Comparison of ENCODE assay signal across 8 cellular contexts in genomic region chr2:46914578-46915230, GRCh38. TPM values are rescaled to one million over a fixed set of nuclear protein-coding genes. Genes with fewer than 3 reads are reported as not detected.
DNase-seq lines count a peak whose midpoint lies in the region; ATAC-seq and TF ChIP-seq lines count a peak whose summit lies in the region.

No MANE protein-coding gene starts in this region.

- peak overlapping the region; percentile 87 to 97 for H3K27ac ChIP-seq in testis

- no peak for TF ChIP-seq POLR2A in testis (IDR thresholded peaks at IDR 0.05)

- peak overlapping the region; percentile 93 to 99 for H3K4me3 ChIP-seq in testis

- H3K36me3 Mint-ChIP-seq in T-helper 2 cell treated with Interferon-gamma antibody and Interleukin-4, amounts not matched to agents 5 μg/mL and 100 μg/mL, for 36 hours (ENCODE audit: low read depth), result peaks cover 23% of the 10 kb centered on the region
- H3K36me3 Mint-ChIP-seq in activated naive CD8-positive, alpha-beta T cell, result peaks cover 3% of the 10 kb centered on the region
- peaks cover 0 to 3% (median 0%) of the 10 kb centered on the region in 3 donors for H3K36me3 Mint-ChIP-seq in immature natural killer cell

- no peaks in the 10 kb centered on the region for H3K27me3 ChIP-seq in testis

- 19 to 25% methylated on average over 11 of the region's 11 CpGs for WGBS in testis, 2 donors

- DNase-seq in T-helper 2 cell treated with Interferon-gamma antibody and Interleukin-4, amounts not matched to agents 5 μg/mL and 100 μg/mL, for 36 hours (ENCODE audit: low spot score), result no peak
- no peak for DNase-seq in T-helper 2 cell
- DNase-seq in immature natural killer cell, result no peak
- no peak for DNase-seq in testis
- no peak for DNase-seq in SKM-1 treated with dmso at 0.1 percent for 144 hours (lab: John Stamatoyannopoulos, UW; ENCODE audit: unreplicated experiment)
- DNase-seq in NCI-H146 (lab: John Stamatoyannopoulos, UW), result no peak

- H3K36me3 ChIP-seq in testis (ENCODE audit: low read depth, missing control alignments), result no peaks in the 10 kb centered on the region

- intact Hi-C loops in testis (cut with DNase I; ENCODE audit: low total_unique reads), result loop anchor here (10.0 kb wide), 1 partner anchor 410 kb away; no protein-coding TSS in a partner anchor

- no peak for ATAC-seq in GM19455 (IDR thresholded peaks at IDR 0.05; ENCODE audit: unreplicated experiment)

- peaks cover 18% of the 10 kb centered on the region for H3K4me1 ChIP-seq in testis

- TF ChIP-seq CTCF in testis (IDR thresholded peaks at IDR 0.05), result peak in 1 of 3 experiments; percentile 4

- H3K27ac Mint-ChIP-seq in T-helper 2 cell treated with Interferon-gamma antibody and Interleukin-4, amounts not matched to agents 5 μg/mL and 100 μg/mL, for 36 hours, result peak overlapping the region; percentile 83
- H3K27ac Mint-ChIP-seq in activated naive CD8-positive, alpha-beta T cell, result peak overlapping the region; percentile 92
- peak overlapping the region; percentile 39 to 91 (median 89) for H3K27ac Mint-ChIP-seq in immature natural killer cell

- H3K4me3 Mint-ChIP-seq in T-helper 2 cell treated with Interferon-gamma antibody and Interleukin-4, amounts not matched to agents 5 μg/mL and 100 μg/mL, for 36 hours, result peak overlapping the region; percentile 95
- H3K4me3 Mint-ChIP-seq in activated naive CD8-positive, alpha-beta T cell, result peak overlapping the region; percentile 98
- peak overlapping the region; percentile 89 to 93 (median 91) for H3K4me3 Mint-ChIP-seq in immature natural killer cell

- peaks cover 37% of the 10 kb centered on the region for H3K4me1 Mint-ChIP-seq in T-helper 2 cell treated with Interferon-gamma antibody and Interleukin-4, amounts not matched to agents 5 μg/mL and 100 μg/mL, for 36 hours (ENCODE audit: low read depth)
- peaks cover 57% of the 10 kb centered on the region for H3K4me1 Mint-ChIP-seq in activated naive CD8-positive, alpha-beta T cell (ENCODE audit: low read depth)
- H3K4me1 Mint-ChIP-seq in immature natural killer cell, result peaks cover 33 to 53% of the 10 kb centered on the region in 2 donors

- no peaks in the 10 kb centered on the region for H3K9me3 ChIP-seq in testis

- no peaks in the 10 kb centered on the region for H3K27me3 Mint-ChIP-seq in T-helper 2 cell treated with Interferon-gamma antibody and Interleukin-4, amounts not matched to agents 5 μg/mL and 100 μg/mL, for 36 hours (ENCODE audit: low read depth)
- no peaks in the 10 kb centered on the region for H3K27me3 Mint-ChIP-seq in activated naive CD8-positive, alpha-beta T cell
- H3K27me3 Mint-ChIP-seq in immature natural killer cell (ENCODE audit: low read depth in 3 of 3), result peaks cover 0 to 9% (median 8%) of the 10 kb centered on the region in 3 donors

- no peaks in the 10 kb centered on the region for H3K9me3 Mint-ChIP-seq in T-helper 2 cell treated with Interferon-gamma antibody and Interleukin-4, amounts not matched to agents 5 μg/mL and 100 μg/mL, for 36 hours
- no peaks in the 10 kb centered on the region for H3K9me3 Mint-ChIP-seq in activated naive CD8-positive, alpha-beta T cell (ENCODE audit: low read depth)
- H3K9me3 Mint-ChIP-seq in immature natural killer cell, result no peaks in the 10 kb centered on the region

RNA-seq across cellular contexts. Expression of gene MCFD2, which starts 0.9 kb away (rescaled TPM):
- 10 to 100 TPM; 18.6 to 38.1 (median 27.4) TPM for polyA plus RNA-seq in immature natural killer cell
- 10 to 100 TPM; 65.4 to 67.6 TPM for total RNA-seq in testis
- polyA plus RNA-seq in testis (ENCODE audit: insufficient read depth, low read depth, low replicate concordance), result 74.5 TPM

RNA-seq across cellular contexts. Expression of gene TTC7A, which starts 26.3 kb away (rescaled TPM):
- 10 to 100 TPM in 1 of 3 donors, 1 to 10 TPM in 2; 7.1 to 11.7 (median 9.6) TPM for polyA plus RNA-seq in immature natural killer cell
- total RNA-seq in testis, result 100 to 1,000 TPM in 1 of 2 donors, 10 to 100 TPM in 1; 96.7 to 171 TPM
- 111 TPM for polyA plus RNA-seq in testis (ENCODE audit: insufficient read depth, low read depth, low replicate concordance)
